ENCODE assay signal across 40 cellular contexts in genomic region chr16:78878570-78878969, GRCh38.
"Had no signal": no experiment of that assay in that cellular context is flagged by ENCODE, and none has a peak within 500 bp of the region (broad histone marks: within the 10 kb centered on the region; RNA-seq: fewer than 3 reads in every experiment).

No MANE protein-coding gene starts in this region.

- H3K4me1 Mint-ChIP-seq: activated naive CD4-positive, alpha-beta T cell treated with anti-CD3 and anti-CD28 coated beads, Interleukin-2, amount 10 ng/mL, durations not matched to agents 7 days and 5 days; activated naive CD4-positive, alpha-beta T cell treated with anti-CD3 and anti-CD28 coated beads, Interleukin-2, amount 50 U/mL, for 24 hours; activated naive CD8-positive, alpha-beta T cell treated with anti-CD3 and anti-CD28 coated beads for 36 hours; activated naive CD8-positive, alpha-beta T cell treated with anti-CD3 and anti-CD28 coated beads, Interleukin-2, amount 10 ng/mL, durations not matched to agents 7 days and 5 days; activated naive CD8-positive, alpha-beta T cell treated with anti-CD3 and anti-CD28 coated beads, Interleukin-2, amount 50 U/mL, for 24 hours; central memory CD8-positive, alpha-beta T cell had no signal

- FAIRE-seq: astrocyte, bronchial epithelial cell had no signal

- H3K27ac ChIP-seq: adrenal gland, ascending aorta, body of pancreas, brain microvascular endothelial cell, breast epithelium, cardiac muscle cell had no signal

- H3K4me3 ChIP-seq: adrenal gland, ascending aorta, body of pancreas, breast epithelium, cardiac muscle cell had no signal

- H3K4me3 Mint-ChIP-seq: activated naive CD4-positive, alpha-beta T cell treated with anti-CD3 and anti-CD28 coated beads for 36 hours; activated naive CD4-positive, alpha-beta T cell treated with anti-CD3 and anti-CD28 coated beads, Interleukin-2, amount 10 ng/mL, durations not matched to agents 7 days and 5 days; activated naive CD4-positive, alpha-beta T cell treated with anti-CD3 and anti-CD28 coated beads, Interleukin-2, amount 50 U/mL, for 24 hours; activated naive CD8-positive, alpha-beta T cell; activated naive CD8-positive, alpha-beta T cell treated with anti-CD3 and anti-CD28 coated beads for 36 hours; activated naive CD8-positive, alpha-beta T cell treated with anti-CD3 and anti-CD28 coated beads, Interleukin-2, amount 10 ng/mL, durations not matched to agents 7 days and 5 days; activated naive CD8-positive, alpha-beta T cell treated with anti-CD3 and anti-CD28 coated beads, Interleukin-2, amount 50 U/mL, for 24 hours; activated T-cell treated with anti-CD3 and anti-CD28 coated beads, Interleukin-2, amount 50 U/mL, for 24 hours; activated T-cell treated with anti-CD3 and anti-CD28 coated beads, Interleukin-2, amount 50 U/mL, for 4 hours; activated T-cell treated with anti-CD3 and anti-CD28 coated beads, Interleukin-2, amount 50 U/mL, for 72 hours; activated T-helper 1 cell treated with anti-CD3 and anti-CD28 coated beads, Interleukin-12 subunit alpha, Interleukin-12 subunit beta, Interleukin-2, Interleukin-4 antibody, amounts not matched to agents 30 ng/mL and 10 ng/mL and 1 ng/mL, durations not matched to agents 14 hours and 24 hours and 36 hours; activated T-helper 17 cell treated with anti-CD3 and anti-CD28 coated beads, Interleukin-2, amount 50 U/mL, for 72 hours; brain; central memory CD8-positive, alpha-beta T cell had no signal

- H3K9me3 ChIP-seq: adrenal gland, ascending aorta, body of pancreas, breast epithelium had no signal

- H3K27me3 ChIP-seq: adrenal gland, ascending aorta, body of pancreas, brain microvascular endothelial cell, breast epithelium, cardiac muscle cell had no signal

- H3K27ac Mint-ChIP-seq: activated naive CD4-positive, alpha-beta T cell treated with anti-CD3 and anti-CD28 coated beads for 36 hours; activated naive CD4-positive, alpha-beta T cell treated with anti-CD3 and anti-CD28 coated beads, Interleukin-2, amount 10 ng/mL, durations not matched to agents 7 days and 5 days; activated naive CD4-positive, alpha-beta T cell treated with anti-CD3 and anti-CD28 coated beads, Interleukin-2, amount 50 U/mL, for 24 hours; activated naive CD8-positive, alpha-beta T cell; activated naive CD8-positive, alpha-beta T cell treated with anti-CD3 and anti-CD28 coated beads for 36 hours; activated naive CD8-positive, alpha-beta T cell treated with anti-CD3 and anti-CD28 coated beads, Interleukin-2, amount 10 ng/mL, durations not matched to agents 7 days and 5 days; activated naive CD8-positive, alpha-beta T cell treated with anti-CD3 and anti-CD28 coated beads, Interleukin-2, amount 50 U/mL, for 24 hours; activated T-cell treated with anti-CD3 and anti-CD28 coated beads, Interleukin-2, amount 50 U/mL, for 24 hours; activated T-cell treated with anti-CD3 and anti-CD28 coated beads, Interleukin-2, amount 50 U/mL, for 72 hours; activated T-helper 1 cell treated with anti-CD3 and anti-CD28 coated beads, Interleukin-12 subunit alpha, Interleukin-12 subunit beta, Interleukin-2, Interleukin-4 antibody, amounts not matched to agents 30 ng/mL and 10 ng/mL and 1 ng/mL, durations not matched to agents 14 hours and 24 hours and 36 hours; activated T-helper 17 cell treated with anti-CD3 and anti-CD28 coated beads, Interleukin-2, amount 50 U/mL, for 72 hours; activated T-helper 2 cell treated with anti-CD3 and anti-CD28 coated beads, Interferon-gamma antibody, Interleukin-2, Interleukin-4, amounts not matched to agents 10 μg/mL and 5 μg/mL and 100 μg/mL, durations not matched to agents 14 hours and 24 hours and 36 hours; brain had no signal

- H3K9me3 Mint-ChIP-seq: activated naive CD4-positive, alpha-beta T cell treated with anti-CD3 and anti-CD28 coated beads for 36 hours; activated naive CD4-positive, alpha-beta T cell treated with anti-CD3 and anti-CD28 coated beads, Interleukin-2, amount 10 ng/mL, durations not matched to agents 7 days and 5 days; activated naive CD4-positive, alpha-beta T cell treated with anti-CD3 and anti-CD28 coated beads, Interleukin-2, amount 50 U/mL, for 24 hours; activated naive CD4-positive, alpha-beta T cell treated with anti-CD3 and anti-CD28 coated beads, Interleukin-2, amount 50 U/mL, for 72 hours; activated naive CD8-positive, alpha-beta T cell treated with anti-CD3 and anti-CD28 coated beads for 36 hours; activated naive CD8-positive, alpha-beta T cell treated with anti-CD3 and anti-CD28 coated beads, Interleukin-2, amount 50 U/mL, for 24 hours; activated T-cell treated with anti-CD3 and anti-CD28 coated beads, Interleukin-2, amount 50 U/mL, for 24 hours; activated T-cell treated with anti-CD3 and anti-CD28 coated beads, Interleukin-2, amount 50 U/mL, for 4 hours; activated T-cell treated with anti-CD3 and anti-CD28 coated beads, Interleukin-2, amount 50 U/mL, for 72 hours; activated T-helper 1 cell treated with anti-CD3 and anti-CD28 coated beads, Interleukin-12 subunit alpha, Interleukin-12 subunit beta, Interleukin-2, Interleukin-4 antibody, amounts not matched to agents 30 ng/mL and 10 ng/mL and 1 ng/mL, durations not matched to agents 14 hours and 24 hours and 36 hours; activated T-helper 17 cell treated with anti-CD3 and anti-CD28 coated beads, Interleukin-2, amount 50 U/mL, for 72 hours; activated T-helper 2 cell treated with anti-CD3 and anti-CD28 coated beads, Interferon-gamma antibody, Interleukin-2, Interleukin-4, amounts not matched to agents 10 μg/mL and 5 μg/mL and 100 μg/mL, durations not matched to agents 14 hours and 24 hours and 36 hours; brain; central memory CD8-positive, alpha-beta T cell had no signal

- H3K36me3 Mint-ChIP-seq: activated naive CD4-positive, alpha-beta T cell treated with anti-CD3 and anti-CD28 coated beads, Interleukin-2, amount 10 ng/mL, durations not matched to agents 7 days and 5 days; activated naive CD4-positive, alpha-beta T cell treated with anti-CD3 and anti-CD28 coated beads, Interleukin-2, amount 50 U/mL, for 24 hours; activated naive CD4-positive, alpha-beta T cell treated with anti-CD3 and anti-CD28 coated beads, Interleukin-2, amount 50 U/mL, for 72 hours; activated naive CD8-positive, alpha-beta T cell; activated naive CD8-positive, alpha-beta T cell treated with anti-CD3 and anti-CD28 coated beads for 36 hours; activated naive CD8-positive, alpha-beta T cell treated with anti-CD3 and anti-CD28 coated beads, Interleukin-2, amount 10 ng/mL, durations not matched to agents 7 days and 5 days; brain had no signal

- H3K4me1 ChIP-seq: adrenal gland, body of pancreas, breast epithelium had no signal

- H3K27me3 Mint-ChIP-seq: activated naive CD4-positive, alpha-beta T cell treated with anti-CD3 and anti-CD28 coated beads, Interleukin-2, amount 10 ng/mL, durations not matched to agents 7 days and 5 days; activated naive CD4-positive, alpha-beta T cell treated with anti-CD3 and anti-CD28 coated beads, Interleukin-2, amount 50 U/mL, for 24 hours; activated naive CD8-positive, alpha-beta T cell; activated naive CD8-positive, alpha-beta T cell treated with anti-CD3 and anti-CD28 coated beads for 36 hours; activated naive CD8-positive, alpha-beta T cell treated with anti-CD3 and anti-CD28 coated beads, Interleukin-2, amount 50 U/mL, for 24 hours; activated T-cell treated with anti-CD3 and anti-CD28 coated beads, Interleukin-2, amount 50 U/mL, for 24 hours; activated T-helper 17 cell treated with anti-CD3 and anti-CD28 coated beads, Interleukin-2, amount 50 U/mL, for 72 hours; central memory CD8-positive, alpha-beta T cell had no signal

- H3K36me3 ChIP-seq: adrenal gland, ascending aorta, brain microvascular endothelial cell, breast epithelium, cardiac muscle cell had no signal

- DNase-seq: activated effector memory CD4-positive, alpha-beta T cell treated with anti-CD3 and anti-CD28 coated beads, Interleukin-2, amount 50 U/mL, for 16 hours; activated effector memory CD4-positive, alpha-beta T cell treated with Interleukin-2 at 50 U/mL for 16 hours; activated gamma-delta T cell; activated gamma-delta T cell treated with Interleukin-2 at 50 U/mL for 16 hours; activated naive CD4-positive, alpha-beta T cell; activated naive CD4-positive, alpha-beta T cell treated with anti-CD3 and anti-CD28 coated beads for 36 hours; activated naive CD4-positive, alpha-beta T cell treated with anti-CD3 and anti-CD28 coated beads, Interleukin-2, amount 10 ng/mL, durations not matched to agents 7 days and 5 days; activated naive CD4-positive, alpha-beta T cell treated with anti-CD3 and anti-CD28 coated beads, Interleukin-2, amount 50 U/mL, for 16 hours; activated naive CD4-positive, alpha-beta T cell treated with Interleukin-2 at 50 U/mL for 16 hours; activated naive CD8-positive, alpha-beta T cell treated with anti-CD3 and anti-CD28 coated beads for 36 hours; activated naive CD8-positive, alpha-beta T cell treated with anti-CD3 and anti-CD28 coated beads, Interleukin-2, amount 10 ng/mL, durations not matched to agents 7 days and 5 days; activated naive CD8-positive, alpha-beta T cell treated with anti-CD3 and anti-CD28 coated beads, Interleukin-2, amount 50 U/mL, for 24 hours; activated T-cell treated with anti-CD3 and anti-CD28 coated beads, Interleukin-2, amount 50 U/mL, for 1 hour; activated T-cell treated with anti-CD3 and anti-CD28 coated beads, Interleukin-2, amount 50 U/mL, for 24 hours; activated T-cell treated with anti-CD3 and anti-CD28 coated beads, Interleukin-2, amount 50 U/mL, for 4 hours; activated T-cell treated with anti-CD3 and anti-CD28 coated beads, Interleukin-2, amount 50 U/mL, for 48 hours; activated T-cell treated with anti-CD3 and anti-CD28 coated beads, Interleukin-2, amount 50 U/mL, for 72 hours; adrenal gland; amniotic stem cell; amygdala; anterior cingulate cortex; aorta; body of pancreas; brain microvascular endothelial cell; caudate nucleus; central memory CD4-positive, alpha-beta T cell; cerebellar nuclear complex had no signal
